In the genomic region with DNA sequence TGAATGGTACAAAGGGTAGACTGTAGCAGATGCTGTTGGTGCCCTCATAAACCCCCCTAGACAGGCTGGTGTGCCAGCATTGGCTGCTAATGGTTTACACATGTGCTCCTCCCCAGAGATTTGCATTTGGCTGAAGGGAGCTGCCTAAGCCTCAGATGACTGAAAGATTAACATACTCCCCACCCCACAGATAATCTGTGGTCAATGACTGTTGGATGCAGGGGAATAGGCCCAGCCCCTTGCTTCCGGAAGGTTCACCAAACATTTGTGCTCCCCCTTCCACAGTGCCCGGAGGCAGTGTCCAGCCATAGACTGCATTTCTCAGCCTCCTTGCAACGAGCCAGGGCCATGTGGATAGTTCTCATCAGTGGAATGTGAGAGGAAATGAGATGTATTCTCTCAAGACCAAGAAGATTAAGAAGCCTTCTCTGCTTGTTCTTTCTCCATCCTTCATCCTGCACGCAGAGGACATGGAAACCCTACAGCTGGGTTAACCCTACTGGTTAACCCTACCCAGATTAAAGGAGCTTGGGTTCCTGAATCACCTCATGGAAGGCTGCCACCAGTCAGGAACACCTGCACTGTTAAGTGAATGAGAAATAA, we compare ENCODE assay signal across 9 cellular contexts.
A peak's percentile ranks its signal among the peaks of the same experiment; 100 is the strongest.
DNase-seq lines count a peak whose midpoint lies in the region; ATAC-seq, FAIRE-seq and TF ChIP-seq lines count a peak whose summit lies in the region.
"Had no signal": no experiment of that assay in that cellular context is flagged by ENCODE, and none has a peak within 500 bp of the region (broad histone marks: within the 10 kb centered on the region; RNA-seq: fewer than 3 reads in every experiment).

No MANE protein-coding gene starts in this region.

- H3K36me3 ChIP-seq in KOPT-K1 (ENCODE audit: insufficient read depth, low read length) (no peaks in the 10 kb centered on the region), spleen (no peaks in the 10 kb centered on the region)
- H3K36me3 ChIP-seq: upper lobe of left lung had no signal

- FAIRE-seq in D721Med (lab: Jason Lieb, UNC) (no peak), GM19239 (lab: Jason Lieb, UNC) (no peak)

- H3K27ac Mint-ChIP-seq in stimulated activated naive B cell treated with anti-CD40 and anti-IgM and Interleukin-4, amounts not matched to agents 10 μg/mL and 1 μg/mL and 100 μg/mL, for 72 hours = no peak overlapping the region

- H3K4me1 ChIP-seq in spleen = peaks cover 0 to 5% (median 3%) of the 10 kb centered on the region in 6 donors

- peak overlapping the region; percentile 68 for H3K27ac ChIP-seq in KOPT-K1 (ENCODE audit: low read depth, low read length, poor library complexity, severe bottlenecking)
- H3K27ac ChIP-seq in spleen = no peak overlapping the region
- H3K27ac ChIP-seq: upper lobe of left lung had no signal

- H3K27me3 ChIP-seq in spleen (replicated peaks in 1 of 7) = peaks cover 0 to 8% (median 0%) of the 10 kb centered on the region in 7 donors
- H3K27me3 ChIP-seq: upper lobe of left lung had no signal

- H3K36me3 Mint-ChIP-seq in stimulated activated naive B cell treated with anti-CD40 and anti-IgM and Interleukin-4, amounts not matched to agents 10 μg/mL and 1 μg/mL and 100 μg/mL, for 72 hours = no peaks in the 10 kb centered on the region

- H3K27me3 Mint-ChIP-seq in stimulated activated naive B cell treated with anti-CD40 and anti-IgM and Interleukin-4, amounts not matched to agents 10 μg/mL and 1 μg/mL and 100 μg/mL, for 72 hours = peaks cover 0 to 7% of the 10 kb centered on the region in 2 donors

- TF ChIP-seq CTCF in D721Med (IDR thresholded peaks at IDR 0.05; ENCODE audit: insufficient read depth, missing control alignments) (no peak), spleen (IDR thresholded peaks at IDR 0.05 in 8 of 11, conservative IDR thresholded peaks at IDR 0.05 in 3 of 11) (no peak)

- intact Hi-C loops in spleen (cut with DNase I; ENCODE audit: low total_unique reads) = no loop called here

- no peaks in the 10 kb centered on the region for H3K9me3 Mint-ChIP-seq in stimulated activated naive B cell treated with anti-CD40 and anti-IgM and Interleukin-4, amounts not matched to agents 10 μg/mL and 1 μg/mL and 100 μg/mL, for 72 hours

- ATAC-seq in GM21526 (IDR thresholded peaks at IDR 0.05; ENCODE audit: low FRiP score, unreplicated experiment) = peak; percentile 49
- ATAC-seq in stimulated activated naive B cell treated with anti-CD40 and anti-IgM and Interleukin-4, amounts not matched to agents 10 μg/mL and 1 μg/mL and 100 μg/mL, for 72 hours (replicated peaks) = peak; percentile 35 to 37

- H3K9me3 ChIP-seq in KOPT-K1 (ENCODE audit: insufficient read depth, low read length, poor library complexity, severe bottlenecking) = no peaks in the 10 kb centered on the region
- no peaks in the 10 kb centered on the region for H3K9me3 ChIP-seq in spleen
- H3K9me3 ChIP-seq: upper lobe of left lung had no signal

- 45 to 77% (median 53%) methylated on average over 3 to 4 of the region's 4 CpGs for WGBS in spleen, 5 donors

- H3K4me3 ChIP-seq in spleen = no peak overlapping the region
- H3K4me3 ChIP-seq: upper lobe of left lung had no signal

- H3K4me1 Mint-ChIP-seq in stimulated activated naive B cell treated with anti-CD40 and anti-IgM and Interleukin-4, amounts not matched to agents 10 μg/mL and 1 μg/mL and 100 μg/mL, for 72 hours = peaks cover 12 to 18% of the 10 kb centered on the region in 2 donors

- no peak overlapping the region for H3K4me3 Mint-ChIP-seq in stimulated activated naive B cell treated with anti-CD40 and anti-IgM and Interleukin-4, amounts not matched to agents 10 μg/mL and 1 μg/mL and 100 μg/mL, for 72 hours

- no peak for TF ChIP-seq POLR2A in spleen (IDR thresholded peaks at IDR 0.05)

- DNase-seq in D721Med (ENCODE audit: insufficient read length, low spot score) (peak; percentile 51), astrocyte of the hippocampus (ENCODE audit: low read depth, low spot score) (peak; percentile 21), spleen (no peak), GM19239 (ENCODE audit: insufficient read length, low spot score) (no peak)
- no peak for DNase-seq in stimulated activated naive B cell treated with anti-CD40 and anti-IgM and Interleukin-4, amounts not matched to agents 10 μg/mL and 1 μg/mL and 100 μg/mL, for 72 hours
- DNase-seq in activated naive CD4-positive, alpha-beta T cell treated with Interleukin-2 at 50 U/mL for 16 hours = no peak
- DNase-seq: upper lobe of left lung had no signal

Comparison
In these comparisons a context has a peak if more than half of its experiments do, and no peak if none do; other contexts are left out.
1. DNase-seq: peak in D721Med (single experiment) and astrocyte of the hippocampus (single experiment); none in stimulated activated naive B cell treated with anti-CD40 and anti-IgM and Interleukin-4, amounts not matched to agents 10 μg/mL and 1 μg/mL and 100 μg/mL, for 72 hours (single experiment), spleen (single experiment), activated naive CD4-positive, alpha-beta T cell treated with Interleukin-2 at 50 U/mL for 16 hours (single experiment) and GM19239 (single experiment).